ENCODE assay signal across 1 cellular context in genomic region chr7:36683695-36684357, GRCh38.
TF ChIP-seq lines count a peak whose summit lies in the region.

No MANE protein-coding gene starts in this region.

TF ChIP-seq in SK-N-SH, 30 proteins besides CTCF, POLR2A, EP300 and RAD21:
- TF ChIP-seq TCF12 (IDR thresholded peaks at IDR 0.05) (no peak), TEAD4 (IDR thresholded peaks at IDR 0.05; ENCODE audit: borderline replicate concordance, insufficient read depth) (no peak), MXI1 (IDR thresholded peaks at IDR 0.05; ENCODE audit: low read depth, low read length) (no peak), FOSL2 (IDR thresholded peaks at IDR 0.05; ENCODE audit: borderline replicate concordance, low read depth) (no peak), SMC3 (IDR thresholded peaks at IDR 0.05; ENCODE audit: low read depth, low read length) (no peak), JUND (IDR thresholded peaks at IDR 0.05) (no peak), EZH2phosphoT487 (IDR thresholded peaks at IDR 0.05; ENCODE audit: borderline replicate concordance, low read depth) (no peak), POLR2AphosphoS5 (IDR thresholded peaks at IDR 0.05; ENCODE audit: low read depth, low read length) (no peak), TAF1 (IDR thresholded peaks at IDR 0.05; ENCODE audit: borderline replicate concordance, low read depth, low read length) (no peak), NRF1 (IDR thresholded peaks at IDR 0.05; ENCODE audit: low read depth, low read length) (no peak), RFX5 (IDR thresholded peaks at IDR 0.05; ENCODE audit: low read length) (no peak), FOXJ3 (CRISPR knock-in tag; IDR thresholded peaks at IDR 0.05) (no peak), PBX3 (IDR thresholded peaks at IDR 0.05) (no peak), RXRA (IDR thresholded peaks at IDR 0.05; ENCODE audit: borderline replicate concordance, low read depth) (no peak), YY1 (IDR thresholded peaks at IDR 0.05; ENCODE audit: low read depth) (no peak), REST (IDR thresholded peaks at IDR 0.05; ENCODE audit: low read depth, low read length) (no peak)
- TF ChIP-seq, protein P1, sequence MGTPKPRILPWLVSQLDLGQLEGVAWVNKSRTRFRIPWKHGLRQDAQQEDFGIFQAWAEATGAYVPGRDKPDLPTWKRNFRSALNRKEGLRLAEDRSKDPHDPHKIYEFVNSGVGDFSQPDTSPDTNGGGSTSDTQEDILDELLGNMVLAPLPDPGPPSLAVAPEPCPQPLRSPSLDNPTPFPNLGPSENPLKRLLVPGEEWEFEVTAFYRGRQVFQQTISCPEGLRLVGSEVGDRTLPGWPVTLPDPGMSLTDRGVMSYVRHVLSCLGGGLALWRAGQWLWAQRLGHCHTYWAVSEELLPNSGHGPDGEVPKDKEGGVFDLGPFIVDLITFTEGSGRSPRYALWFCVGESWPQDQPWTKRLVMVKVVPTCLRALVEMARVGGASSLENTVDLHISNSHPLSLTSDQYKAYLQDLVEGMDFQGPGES (IDR thresholded peaks at IDR 0.05; ENCODE audit: low read depth, low read length): no peak
- TF ChIP-seq, protein P2, sequence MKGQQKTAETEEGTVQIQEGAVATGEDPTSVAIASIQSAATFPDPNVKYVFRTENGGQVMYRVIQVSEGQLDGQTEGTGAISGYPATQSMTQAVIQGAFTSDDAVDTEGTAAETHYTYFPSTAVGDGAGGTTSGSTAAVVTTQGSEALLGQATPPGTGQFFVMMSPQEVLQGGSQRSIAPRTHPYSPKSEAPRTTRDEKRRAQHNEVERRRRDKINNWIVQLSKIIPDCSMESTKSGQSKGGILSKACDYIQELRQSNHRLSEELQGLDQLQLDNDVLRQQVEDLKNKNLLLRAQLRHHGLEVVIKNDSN (IDR thresholded peaks at IDR 0.05; ENCODE audit: borderline replicate concordance, low read depth): no peak
